2 cellular contexts compared by ENCODE assay signal in the genomic region with DNA sequence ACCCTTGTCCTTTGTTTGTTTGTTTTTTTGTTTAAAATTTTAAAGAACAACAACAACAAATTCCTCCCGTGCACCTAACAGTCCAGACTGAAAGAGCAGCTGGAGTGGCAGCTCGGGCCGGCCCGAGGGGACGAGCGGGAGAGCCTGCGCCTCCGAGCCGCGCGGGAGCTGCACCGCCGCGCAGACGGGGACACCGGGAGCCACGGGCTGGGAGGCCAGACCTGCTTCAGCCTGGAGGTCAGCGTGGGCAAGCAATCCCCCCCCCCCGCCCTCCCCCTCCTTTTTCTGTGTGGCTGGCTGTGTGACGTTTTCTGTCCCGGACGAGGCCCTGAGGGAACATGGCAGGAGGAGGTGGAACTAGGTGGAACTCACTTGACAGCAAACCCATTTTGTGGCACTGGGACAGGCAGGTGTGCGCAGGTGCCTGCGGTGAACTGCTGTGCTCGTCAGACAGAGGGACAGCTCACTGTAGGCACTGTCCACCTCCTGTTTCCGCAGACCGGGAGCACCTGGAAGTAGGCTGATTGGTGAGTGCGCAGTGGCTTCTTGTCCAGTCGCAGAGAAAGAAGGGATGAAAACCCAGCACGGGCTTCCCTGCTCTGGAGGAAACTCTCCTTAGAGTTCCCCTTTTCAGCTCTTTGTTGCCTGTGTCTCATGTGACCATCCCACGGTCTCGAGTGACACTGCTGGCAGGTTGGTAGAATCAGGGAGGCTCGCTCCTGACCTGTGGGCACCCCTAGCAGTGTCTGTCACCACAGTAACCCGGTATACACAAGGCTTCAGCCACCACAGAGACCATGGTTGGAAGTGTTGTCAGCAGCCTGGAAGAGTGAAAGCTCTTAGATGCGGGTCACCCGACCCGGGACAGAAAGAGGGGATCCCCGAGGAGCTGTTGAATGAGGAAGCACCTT.
TF ChIP-seq lines count a peak whose summit lies in the region.

No MANE protein-coding gene starts in this region.

TF ChIP-seq in IMR-90, 13 proteins besides CTCF, POLR2A, EP300 and RAD21:
- no peak for TF ChIP-seq SMC3 (IDR thresholded peaks at IDR 0.05; ENCODE audit: low read depth, low read length)
- TF ChIP-seq ELK1 (IDR thresholded peaks at IDR 0.05; ENCODE audit: borderline replicate concordance, low read depth, low read length), result no peak
- TF ChIP-seq CEBPB (IDR thresholded peaks at IDR 0.05; ENCODE audit: low read depth, low read length), result no peak
- TF ChIP-seq RCOR1 (IDR thresholded peaks at IDR 0.05; ENCODE audit: insufficient replicate concordance, low read length), result no peak
- TF ChIP-seq, protein P1, sequence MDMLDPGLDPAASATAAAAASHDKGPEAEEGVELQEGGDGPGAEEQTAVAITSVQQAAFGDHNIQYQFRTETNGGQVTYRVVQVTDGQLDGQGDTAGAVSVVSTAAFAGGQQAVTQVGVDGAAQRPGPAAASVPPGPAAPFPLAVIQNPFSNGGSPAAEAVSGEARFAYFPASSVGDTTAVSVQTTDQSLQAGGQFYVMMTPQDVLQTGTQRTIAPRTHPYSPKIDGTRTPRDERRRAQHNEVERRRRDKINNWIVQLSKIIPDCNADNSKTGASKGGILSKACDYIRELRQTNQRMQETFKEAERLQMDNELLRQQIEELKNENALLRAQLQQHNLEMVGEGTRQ (IDR thresholded peaks at IDR 0.05; ENCODE audit: low read depth, low read length), result no peak
- TF ChIP-seq MXI1 (IDR thresholded peaks at IDR 0.05; ENCODE audit: borderline replicate concordance, low read depth, low read length), result no peak
- no peak for TF ChIP-seq FOS (IDR thresholded peaks at IDR 0.05; ENCODE audit: low read depth, low read length)
- no peak for TF ChIP-seq CHD1 (IDR thresholded peaks at IDR 0.05; ENCODE audit: low read depth, low read length)
- no peak for TF ChIP-seq RFX5 (IDR thresholded peaks at IDR 0.05; ENCODE audit: low read depth, low read length)
- no peak for TF ChIP-seq NFE2L2 (IDR thresholded peaks at IDR 0.05; ENCODE audit: low read depth, low read length)
- TF ChIP-seq BHLHE40 (IDR thresholded peaks at IDR 0.05; ENCODE audit: low read depth, low read length), result no peak
- no peak for TF ChIP-seq MAZ (IDR thresholded peaks at IDR 0.05; ENCODE audit: borderline replicate concordance, low read depth, low read length)
- TF ChIP-seq MAFK (IDR thresholded peaks at IDR 0.05; ENCODE audit: low read depth, low read length), result no peak

TF ChIP-seq in H1, 55 proteins besides CTCF, POLR2A, EP300 and RAD21:
- no peak for TF ChIP-seq CHD7 (IDR thresholded peaks at IDR 0.05; ENCODE audit: insufficient replicate concordance, low read length)
- no peak for TF ChIP-seq POLR2AphosphoS5 (IDR thresholded peaks at IDR 0.05; ENCODE audit: low read depth, low read length)
- TF ChIP-seq SRF (IDR thresholded peaks at IDR 0.05; ENCODE audit: low read depth, low read length), result no peak
- TF ChIP-seq TAF7 (optimal IDR thresholded peaks at IDR 0.05; ENCODE audit: borderline replicate concordance, low read depth, low read length), result no peak
- no peak for TF ChIP-seq CHD2 (IDR thresholded peaks at IDR 0.05; ENCODE audit: low read length)
- TF ChIP-seq RNF2 (IDR thresholded peaks at IDR 0.05; ENCODE audit: borderline replicate concordance, low read depth, low read length, missing control alignments, poor library complexity, severe bottlenecking), result no peak
- no peak for TF ChIP-seq TCF12 (IDR thresholded peaks at IDR 0.05; ENCODE audit: low read depth, low read length)
- TF ChIP-seq SAP30 (IDR thresholded peaks at IDR 0.05; ENCODE audit: insufficient read depth, insufficient replicate concordance, low read length), result no peak
